ENCODE assay signal across 1 cellular context in genomic region chr11:82906236-82906635, GRCh38.
A peak's percentile ranks its signal among the peaks of the same experiment; 100 is the strongest.
TF ChIP-seq lines count a peak whose summit lies in the region.

No MANE protein-coding gene starts in this region.

TF ChIP-seq in K562, 482 proteins besides CTCF, POLR2A, EP300 and RAD21:
- TF ChIP-seq MBD2 (IDR thresholded peaks at IDR 0.05; ENCODE audit: borderline replicate concordance, low read depth) (no peak), HMG20A (CRISPR knock-in tag; conservative IDR thresholded peaks at IDR 0.05) (no peak), PHB (CRISPR knock-in tag; IDR thresholded peaks at IDR 0.05) (no peak), SRSF1 (IDR thresholded peaks at IDR 0.05; ENCODE audit: low read depth, low read length) (no peak), SMC3 (conservative IDR thresholded peaks at IDR 0.05; ENCODE audit: insufficient read depth, low read depth, low read length) (0 out of 2 replicates have a peak, but pooled peaks have one; percentile 14), DEAF1 (CRISPR knock-in tag; IDR thresholded peaks at IDR 0.05) (peak; percentile 66; the same call in 1 of the 2 replicates), LCOR (CRISPR knock-in tag; IDR thresholded peaks at IDR 0.05) (no peak)
- TF ChIP-seq, protein P1, sequence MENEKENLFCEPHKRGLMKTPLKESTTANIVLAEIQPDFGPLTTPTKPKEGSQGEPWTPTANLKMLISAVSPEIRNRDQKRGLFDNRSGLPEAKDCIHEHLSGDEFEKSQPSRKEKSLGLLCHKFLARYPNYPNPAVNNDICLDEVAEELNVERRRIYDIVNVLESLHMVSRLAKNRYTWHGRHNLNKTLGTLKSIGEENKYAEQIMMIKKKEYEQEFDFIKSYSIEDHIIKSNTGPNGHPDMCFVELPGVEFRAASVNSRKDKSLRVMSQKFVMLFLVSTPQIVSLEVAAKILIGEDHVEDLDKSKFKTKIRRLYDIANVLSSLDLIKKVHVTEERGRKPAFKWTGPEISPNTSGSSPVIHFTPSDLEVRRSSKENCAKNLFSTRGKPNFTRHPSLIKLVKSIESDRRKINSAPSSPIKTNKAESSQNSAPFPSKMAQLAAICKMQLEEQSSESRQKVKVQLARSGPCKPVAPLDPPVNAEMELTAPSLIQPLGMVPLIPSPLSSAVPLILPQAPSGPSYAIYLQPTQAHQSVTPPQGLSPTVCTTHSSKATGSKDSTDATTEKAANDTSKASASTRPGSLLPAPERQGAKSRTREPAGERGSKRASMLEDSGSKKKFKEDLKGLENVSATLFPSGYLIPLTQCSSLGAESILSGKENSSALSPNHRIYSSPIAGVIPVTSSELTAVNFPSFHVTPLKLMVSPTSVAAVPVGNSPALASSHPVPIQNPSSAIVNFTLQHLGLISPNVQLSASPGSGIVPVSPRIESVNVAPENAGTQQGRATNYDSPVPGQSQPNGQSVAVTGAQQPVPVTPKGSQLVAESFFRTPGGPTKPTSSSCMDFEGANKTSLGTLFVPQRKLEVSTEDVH (IDR thresholded peaks at IDR 0.05; ENCODE audit: low read depth, partially characterized antibody) = peak; percentile 15
- TF ChIP-seq, protein P2, sequence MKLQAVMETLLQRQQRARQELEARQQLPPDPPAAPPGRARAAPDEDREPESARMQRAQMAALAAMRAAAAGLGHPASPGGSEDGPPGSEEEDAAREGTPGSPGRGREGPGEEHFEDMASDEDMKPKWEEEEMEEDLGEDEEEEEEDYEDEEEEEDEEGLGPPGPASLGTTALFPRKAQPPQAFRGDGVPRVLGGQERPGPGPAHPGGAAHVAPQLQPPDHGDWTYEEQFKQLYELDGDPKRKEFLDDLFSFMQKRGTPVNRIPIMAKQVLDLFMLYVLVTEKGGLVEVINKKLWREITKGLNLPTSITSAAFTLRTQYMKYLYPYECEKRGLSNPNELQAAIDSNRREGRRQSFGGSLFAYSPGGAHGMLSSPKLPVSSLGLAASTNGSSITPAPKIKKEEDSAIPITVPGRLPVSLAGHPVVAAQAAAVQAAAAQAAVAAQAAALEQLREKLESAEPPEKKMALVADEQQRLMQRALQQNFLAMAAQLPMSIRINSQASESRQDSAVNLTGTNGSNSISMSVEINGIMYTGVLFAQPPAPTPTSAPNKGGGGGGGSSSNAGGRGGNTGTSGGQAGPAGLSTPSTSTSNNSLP (IDR thresholded peaks at IDR 0.05; ENCODE audit: borderline replicate concordance, low read depth, low read length) = peak; percentile 77; the same call in 1 of the 2 replicates
